In the genomic region with DNA sequence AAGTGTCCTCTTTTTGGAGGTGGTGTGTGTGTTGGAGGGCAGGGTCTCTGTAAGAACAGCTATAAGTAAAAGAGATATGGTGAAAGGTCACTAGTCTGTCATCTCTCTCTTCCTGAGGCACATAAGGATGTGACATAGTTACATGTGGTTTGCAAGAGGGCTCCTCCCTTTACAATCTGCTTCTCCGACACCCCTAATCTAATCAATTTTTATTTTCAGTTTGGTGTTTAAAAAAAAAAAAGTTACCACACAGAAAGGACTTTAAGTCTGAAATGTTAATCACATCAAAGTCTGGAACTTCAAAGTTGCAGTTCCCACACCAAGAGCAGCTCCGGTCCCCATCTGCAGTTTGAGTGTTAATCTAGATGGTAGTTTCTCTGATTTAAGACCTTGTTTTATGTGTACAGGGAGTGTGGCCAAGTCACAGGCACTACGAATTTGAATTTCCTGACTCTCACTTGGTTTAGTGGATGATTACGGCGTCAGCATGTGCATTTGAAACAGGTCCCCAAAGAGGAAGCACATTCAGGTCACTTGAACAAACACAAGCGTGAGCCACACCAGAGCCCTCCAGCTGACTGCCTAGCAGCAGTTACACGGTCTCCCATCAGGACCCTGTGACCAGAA, we compare ENCODE assay signal across 8 cellular contexts. TPM values are rescaled to one million over a fixed set of nuclear protein-coding genes. Genes with fewer than 3 reads are reported as not detected.
A peak's percentile ranks its signal among the peaks of the same experiment; 100 is the strongest.
DNase-seq lines count a peak whose midpoint lies in the region; ATAC-seq and TF ChIP-seq lines count a peak whose summit lies in the region.

No MANE protein-coding gene starts in this region.

- peaks cover 100% of the 10 kb centered on the region for H3K79me2 ChIP-seq in GM23338 (replicated peaks; ENCODE audit: insufficient read depth)
- H3K79me2 ChIP-seq in OCI-LY7 (ENCODE audit: insufficient read depth, low read depth, low read length): peaks cover 100% of the 10 kb centered on the region

- no peak overlapping the region for H3K4me3 ChIP-seq in GM23338
- H3K4me3 ChIP-seq in OCI-LY7 (ENCODE audit: low read depth, low read length, poor library complexity, severe bottlenecking): no peak overlapping the region

- H3K36me3 Mint-ChIP-seq in GM23338 (ENCODE audit: low read depth) (peaks cover 12% of the 10 kb centered on the region; the same call in 2 of the 3 replicates), nephron (ENCODE audit: low read depth) (no peaks in the 10 kb centered on the region)
- peaks cover 27% of the 10 kb centered on the region for H3K36me3 Mint-ChIP-seq in activated naive CD8-positive, alpha-beta T cell treated with anti-CD3 and anti-CD28 coated beads, Interleukin-2, amount 50 U/mL, for 24 hours (ENCODE audit: low read depth)

- H3K4me1 Mint-ChIP-seq in GM23338 (peaks cover 76% of the 10 kb centered on the region), nephron (peaks cover 65% of the 10 kb centered on the region)
- peaks cover 96% of the 10 kb centered on the region for H3K4me1 Mint-ChIP-seq in activated naive CD8-positive, alpha-beta T cell treated with anti-CD3 and anti-CD28 coated beads, Interleukin-2, amount 50 U/mL, for 24 hours

- CTCF ChIA-PET in OCI-LY7 (lab: Charles Lee; ENCODE audit: unreplicated experiment): no interaction called here

- no peaks in the 10 kb centered on the region for H3K27me3 ChIP-seq in GM23338 (ENCODE audit: insufficient read depth)

- intact Hi-C loops in OCI-LY7 (cut with micrococcal nuclease; ENCODE audit: unreplicated experiment): no loop called here

- H3K27me3 Mint-ChIP-seq in GM23338 (ENCODE audit: insufficient read depth, low read depth, poor library complexity) (peaks cover 2% of the 10 kb centered on the region), nephron (ENCODE audit: low read depth) (no peaks in the 10 kb centered on the region)
- H3K27me3 Mint-ChIP-seq in activated naive CD8-positive, alpha-beta T cell treated with anti-CD3 and anti-CD28 coated beads, Interleukin-2, amount 50 U/mL, for 24 hours: no peaks in the 10 kb centered on the region

- peaks cover 15% of the 10 kb centered on the region for H3F3A ChIP-seq in GM23338 (replicated peaks; ENCODE audit: low read depth)

- H2AFZ ChIP-seq in GM23338: no peak overlapping the region
- no peak overlapping the region for H2AFZ ChIP-seq in OCI-LY7 (ENCODE audit: low read length)

- ATAC-seq in GM18498 (IDR thresholded peaks at IDR 0.05; ENCODE audit: unreplicated experiment) (peak; percentile 87), GM23338 (peak; percentile 17)
- ATAC-seq in activated naive CD8-positive, alpha-beta T cell treated with anti-CD3 and anti-CD28 coated beads, Interleukin-2, amount 50 U/mL, for 24 hours: peak; percentile 91

- peak overlapping the region; percentile 58; the same call in 1 of the 2 replicates for H3K4me2 ChIP-seq in GM23338
- H3K4me2 ChIP-seq in OCI-LY7 (ENCODE audit: low read length): peak overlapping the region; percentile 39

- no peaks in the 10 kb centered on the region for H3K9me2 ChIP-seq in GM23338 (ENCODE audit: insufficient read depth)
- no peaks in the 10 kb centered on the region for H3K9me2 ChIP-seq in OCI-LY7 (ENCODE audit: insufficient read depth, low read length)

- peaks cover 8% of the 10 kb centered on the region for H3K9me3 ChIP-seq in OCI-LY7 (ENCODE audit: low read length)

- TF ChIP-seq CTCF in GM23338 (conservative IDR thresholded peaks at IDR 0.05; ENCODE audit: low read depth in 2 of 2): no peak
- no peak for TF ChIP-seq CTCF in OCI-LY7 (conservative IDR thresholded peaks at IDR 0.05; ENCODE audit: low read length)
- no peak for TF ChIP-seq CTCF in nephron (IDR thresholded peaks at IDR 0.05; ENCODE audit: unreplicated experiment in 3 of 3)

- H3K36me3 ChIP-seq in GM23338 (ENCODE audit: insufficient read depth) (no peaks in the 10 kb centered on the region), OCI-LY7 (ENCODE audit: insufficient read depth, low read length) (peaks cover 68% of the 10 kb centered on the region)

- H3K4me1 ChIP-seq in GM23338 (ENCODE audit: insufficient read depth): peaks cover 82% of the 10 kb centered on the region
- H3K4me1 ChIP-seq in OCI-LY7 (ENCODE audit: insufficient read depth, low read length, poor library complexity, severe bottlenecking): peaks cover 47% of the 10 kb centered on the region

- H3K27ac ChIP-seq in GM23338 (ENCODE audit: low read depth): peak overlapping the region; percentile 72
- peak overlapping the region; percentile 26 for H3K27ac ChIP-seq in OCI-LY7 (ENCODE audit: low read depth, low read length, poor library complexity, severe bottlenecking)

- peaks cover 89% of the 10 kb centered on the region for H4K20me1 ChIP-seq in GM23338 (replicated peaks; ENCODE audit: insufficient read depth)
- peaks cover 26% of the 10 kb centered on the region; the same call in 1 of the 2 replicates for H4K20me1 ChIP-seq in OCI-LY7 (ENCODE audit: insufficient read depth, low read length)

- peak overlapping the region; percentile 1; the same call in 1 of the 2 replicates for H3K27ac Mint-ChIP-seq in GM23338
- peak overlapping the region; percentile 97 for H3K27ac Mint-ChIP-seq in activated naive CD8-positive, alpha-beta T cell treated with anti-CD3 and anti-CD28 coated beads, Interleukin-2, amount 50 U/mL, for 24 hours
- peak overlapping the region; percentile 5 to 20 (median 12) for H3K27ac Mint-ChIP-seq in nephron

- no TSS peak for BruUV-seq in OCI-LY7 (replicated peaks; lab: Mats Ljungman, UMichigan)

- H3K4me3 Mint-ChIP-seq in GM23338 (no peak overlapping the region), nephron (no peak overlapping the region)
- peak overlapping the region; percentile 77 for H3K4me3 Mint-ChIP-seq in activated naive CD8-positive, alpha-beta T cell treated with anti-CD3 and anti-CD28 coated beads, Interleukin-2, amount 50 U/mL, for 24 hours

- POLR2A ChIA-PET in OCI-LY7 (lab: Charles Lee): interaction anchor here (0.7 to 1.4 kb wide), 6 partner anchors 9 to 970 kb away, joined by 3 to 6 read pairs (median 3); no protein-coding TSS in a partner anchor

- H3K9me3 Mint-ChIP-seq in GM23338 (no peaks in the 10 kb centered on the region), nephron (no peaks in the 10 kb centered on the region)
- no peaks in the 10 kb centered on the region for H3K9me3 Mint-ChIP-seq in activated naive CD8-positive, alpha-beta T cell treated with anti-CD3 and anti-CD28 coated beads, Interleukin-2, amount 50 U/mL, for 24 hours

- no peak for DNase-seq in GM23338 (ENCODE audit: low spot score)
- peak; percentile 68 for DNase-seq in OCI-LY7 (ENCODE audit: low spot score)
- peak; percentile 51 for DNase-seq in activated naive CD8-positive, alpha-beta T cell treated with anti-CD3 and anti-CD28 coated beads, Interleukin-2, amount 50 U/mL, for 24 hours
- DNase-seq in islet precursor cell: no peak
- DNase-seq in middle frontal gyrus (ENCODE audit: extremely low spot score, low spot score): no peak
- DNase-seq in retina: no peak

RNA-seq across cellular contexts. Expression of gene FOXO1, which starts 53.1 kb away (rescaled TPM):
- 66.2 and 68.0 TPM in 2 replicates for total RNA-seq in GM23338 (2014; rRNA removed; shearing (Covaris generic))
- polyA plus RNA-seq in GM23338 (2016; fragmentation: Nextera tagmentation; extraction: Ambion mirVana): 32.1 and 32.4 TPM in 2 replicates
- total RNA-seq in OCI-LY7 (2014; rRNA removed; shearing (Covaris generic)): 24.0 and 29.2 TPM in 2 replicates
- total RNA-seq in OCI-LY7 (2022): 42.1 and 46.5 TPM in 2 replicates

Comparison
In these comparisons a context has a peak if more than half of its experiments do, and no peak if none do; other contexts are left out.
1. ATAC-seq: peak in every context shown above with its lines; median percentile 91 in activated naive CD8-positive, alpha-beta T cell treated with anti-CD3 and anti-CD28 coated beads, Interleukin-2, amount 50 U/mL, for 24 hours; 87 in GM18498; 17 in GM23338.
2. DNase-seq: peak in OCI-LY7 (single experiment) and activated naive CD8-positive, alpha-beta T cell treated with anti-CD3 and anti-CD28 coated beads, Interleukin-2, amount 50 U/mL, for 24 hours (single experiment); none in GM23338 (single experiment), islet precursor cell (single experiment), middle frontal gyrus (single experiment) and retina (single experiment).
3. H3K27ac Mint-ChIP-seq: peak in every context shown above with its lines; median percentile 97 in activated naive CD8-positive, alpha-beta T cell treated with anti-CD3 and anti-CD28 coated beads, Interleukin-2, amount 50 U/mL, for 24 hours; 12 in nephron; 1 in GM23338.